Comparison of ENCODE assay signal across 22 cellular contexts in the genomic region with DNA sequence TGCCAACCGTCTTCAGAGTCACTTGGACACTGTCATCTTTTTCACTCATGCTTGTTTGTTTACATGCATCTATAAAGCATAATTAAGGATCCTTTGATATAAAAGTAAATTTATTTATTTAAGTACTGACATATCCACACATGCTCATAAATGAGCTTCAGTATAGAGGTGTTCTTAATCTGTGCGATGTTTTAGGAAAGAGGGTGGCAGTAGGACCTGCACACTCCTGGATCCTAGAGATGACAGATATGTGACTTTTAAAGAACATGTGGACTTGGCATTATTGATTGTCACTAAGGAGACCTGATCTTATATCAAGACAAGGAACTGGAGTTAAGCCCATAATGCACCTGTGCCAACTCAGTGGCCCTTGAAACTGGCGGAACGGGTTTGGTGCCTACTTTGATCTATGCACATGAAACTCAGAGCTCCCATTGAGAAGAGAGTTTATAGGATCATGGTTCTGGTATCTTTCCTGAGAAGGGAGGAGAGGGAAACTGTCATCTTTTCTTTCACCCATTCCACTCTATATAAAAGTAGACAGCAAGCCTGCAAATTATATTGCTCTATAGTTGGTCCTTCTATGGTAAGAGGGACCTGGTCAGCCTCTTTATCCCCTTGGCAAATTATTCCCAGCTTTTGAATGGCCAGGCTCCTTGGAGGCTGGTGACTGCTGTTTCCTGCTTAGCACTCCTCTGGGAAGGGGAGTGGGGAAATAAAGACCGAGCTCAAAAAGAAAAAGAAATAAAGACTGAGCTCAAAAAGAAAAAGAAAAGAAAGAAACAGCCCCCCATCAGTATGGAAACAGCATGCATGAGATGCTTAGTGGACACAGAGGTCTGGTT. TPM values are rescaled to one million over a fixed set of nuclear protein-coding genes. Genes with fewer than 3 reads are reported as not detected.
DNase-seq lines count a peak whose midpoint lies in the region; ATAC-seq and TF ChIP-seq lines count a peak whose summit lies in the region.
"Had no signal": no experiment of that assay in that cellular context is flagged by ENCODE, and none has a peak within 500 bp of the region (broad histone marks: within the 10 kb centered on the region; RNA-seq: fewer than 3 reads in every experiment).

No MANE protein-coding gene starts in this region.

- CTCF ChIA-PET in mammary epithelial cell (lab: Charles Lee; ENCODE audit: low non-redundant PET): no interaction called here

- no TSS peak for BruUV-seq in mammary epithelial cell (replicated peaks; lab: Mats Ljungman, UMichigan)

- H3K4me2 ChIP-seq in mammary epithelial cell (ENCODE audit: insufficient read depth, low read depth, low read length): no peak overlapping the region

- TF ChIP-seq CTCF in mammary epithelial cell (conservative IDR thresholded peaks at IDR 0.05 in 1 of 2, IDR thresholded peaks at IDR 0.05 in 1 of 2; ENCODE audit: extremely low read depth in 1 of 2, insufficient read depth in 1 of 2, low read depth in 1 of 2, low read length in 2 of 2): no peak
- no peak for TF ChIP-seq CTCF in upper lobe of right lung (IDR thresholded peaks at IDR 0.05)

- H3K4me3 ChIP-seq in mammary epithelial cell (replicated peaks in 1 of 3; ENCODE audit: insufficient read depth in 1 of 3, low read depth in 2 of 3, low read length in 3 of 3): no peak overlapping the region
- H3K4me3 ChIP-seq in upper lobe of right lung: no peak overlapping the region
- H3K4me3 ChIP-seq: coronary artery, heart left ventricle, right atrium auricular region, vagina had no signal

- H3K4me1 ChIP-seq in mammary epithelial cell (ENCODE audit: insufficient read depth, low read length) (no peaks in the 10 kb centered on the region), upper lobe of right lung (peaks cover 4% of the 10 kb centered on the region)
- H3K4me1 ChIP-seq: vagina had no signal

- H3K36me3 ChIP-seq in mammary epithelial cell (ENCODE audit: insufficient read depth, low read length): no peaks in the 10 kb centered on the region
- H3K36me3 ChIP-seq in upper lobe of right lung: no peaks in the 10 kb centered on the region
- H3K36me3 ChIP-seq: BE2C, heart left ventricle, right atrium auricular region, vagina had no signal

- DNase-seq in T47D (ENCODE audit: low read depth in 1 of 2, low spot score in 1 of 2) (peak; percentile 19 to 91), mammary epithelial cell (no peak), NCI-H748 (lab: John Stamatoyannopoulos, UW; ENCODE audit: unreplicated experiment) (peak; percentile 81), iPS-NIHi11 (ENCODE audit: low spot score) (peak; percentile 34), upper lobe of right lung (peak; percentile 78), pons (ENCODE audit: low spot score) (no peak), substantia nigra (lab: John Stamatoyannopoulos, UW) (no peak)
- DNase-seq: activated CD4-positive, alpha-beta T cell treated with anti-CD3 and anti-CD28 coated beads, Interleukin-2, amount 10 ng/mL, durations not matched to agents 24 days and 14 days; BE2C; GF-D8; heart left ventricle; NCI-H1092 treated with DMSO at 0.1 percent for 48 hours; NCI-H2107; NCI-H69; stimulated activated CD4-positive, alpha-beta T cell treated with anti-CD3 and anti-CD28 coated beads, Interleukin-12 subunit alpha, Interleukin-12 subunit beta, amount 100 ng/mL, for 4 hours; T-helper 1 cell had no signal

- H4K20me1 ChIP-seq in mammary epithelial cell (ENCODE audit: insufficient read depth, low read length): no peaks in the 10 kb centered on the region

- 59% methylated on average over 5 of the region's 5 CpGs for WGBS in mammary epithelial cell (ENCODE audit: low coverage, missing lambda C conversion rate)

- H3K9me3 ChIP-seq in mammary epithelial cell (replicated peaks; ENCODE audit: insufficient read depth, low read length) (no peaks in the 10 kb centered on the region), upper lobe of right lung (peaks cover 7% of the 10 kb centered on the region)
- H3K9me3 ChIP-seq: BE2C had no signal

- dilution Hi-C loops in mammary epithelial cell (cut with HindIII; ENCODE audit: low sequenced_read_pairs): no loop called here

- H3K27ac ChIP-seq in mammary epithelial cell (ENCODE audit: insufficient read depth, low read depth, low read length) (no peak overlapping the region), upper lobe of right lung (no peak overlapping the region), substantia nigra (ENCODE audit: low read depth, low read length, poor library complexity, severe bottlenecking) (no peak overlapping the region)
- H3K27ac ChIP-seq: coronary artery, heart left ventricle, right atrium auricular region, vagina had no signal

- no peaks in the 10 kb centered on the region for H3K79me2 ChIP-seq in mammary epithelial cell (ENCODE audit: insufficient read depth, low read length)

- in situ Hi-C loops in T47D (cut with HindIII; ENCODE audit: low pct_unique_long_range_greater_than_20kb, low sequenced_read_pairs) (no loop called here), mammary epithelial cell (cut with MboI; ENCODE audit: low sequenced_read_pairs in 2 of 2) (no loop called here)

- ATAC-seq in upper lobe of right lung (peak; percentile 72), GM21515 (IDR thresholded peaks at IDR 0.05; ENCODE audit: unreplicated experiment) (no peak)
- ATAC-seq: activated T-helper 17 cell treated with anti-CD3 and anti-CD28 coated beads, Interleukin-2, amount 50 U/mL, for 72 hours; heart left ventricle; Right ventricle myocardium inferior had no signal

- H3K27me3 ChIP-seq in mammary epithelial cell (ENCODE audit: insufficient read depth, low read length) (peaks cover 3% of the 10 kb centered on the region), upper lobe of right lung (no peaks in the 10 kb centered on the region)
- H3K27me3 ChIP-seq: BE2C, heart left ventricle, right atrium auricular region, vagina had no signal

- H2AFZ ChIP-seq in mammary epithelial cell (ENCODE audit: low read depth, low read length): no peak overlapping the region

- intact Hi-C loops in mammary epithelial cell (cut with micrococcal nuclease): no loop called here
- intact Hi-C loops in upper lobe of right lung (cut with DNase I): no loop called here

- H3K9ac ChIP-seq in mammary epithelial cell (ENCODE audit: insufficient read depth, low read length): no peak overlapping the region

RNA-seq across cellular contexts. Expression of a gene that starts 57.8 kb away (rescaled TPM):
- total RNA-seq in mammary epithelial cell (10 to 100 TPM in 1 of 2 donors, 1 to 10 TPM in 1; 4.4 to 26.3 TPM), upper lobe of right lung (151 TPM)
- 1.6 TPM for polyA plus RNA-seq in mammary epithelial cell
- 1.6 TPM for polyA minus RNA-seq in mammary epithelial cell

Comparison
In these comparisons a context has a peak if more than half of its experiments do, and no peak if none do; other contexts are left out.
1. DNase-seq: peak in T47D (2 of 2), NCI-H748 (single experiment), iPS-NIHi11 (single experiment) and upper lobe of right lung (single experiment); none in mammary epithelial cell (single experiment), pons (single experiment) and substantia nigra (0 of 49).